ENCODE assay signal across 17 cellular contexts in the genomic region with DNA sequence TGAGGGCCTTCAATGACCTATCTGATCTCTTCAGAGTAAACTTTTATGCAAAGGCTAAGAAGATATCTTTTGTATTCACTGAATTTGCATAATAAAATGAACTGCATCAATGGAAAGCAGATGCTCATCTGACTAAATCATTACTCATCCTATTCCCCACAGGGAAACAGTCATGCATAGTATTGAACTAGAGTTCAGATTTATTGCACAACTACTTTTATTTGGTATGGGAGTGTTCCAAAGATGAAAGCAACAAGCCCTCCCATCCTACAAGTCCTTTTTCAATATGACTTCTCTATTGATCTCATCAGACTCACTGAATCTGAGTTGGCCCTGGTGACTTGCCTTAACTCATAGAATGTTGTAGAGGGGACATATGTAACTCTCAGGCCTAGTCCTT.
DNase-seq lines count a peak whose midpoint lies in the region; ATAC-seq, FAIRE-seq and TF ChIP-seq lines count a peak whose summit lies in the region.
"Had no signal": no experiment of that assay in that cellular context is flagged by ENCODE, and none has a peak within 500 bp of the region (broad histone marks: within the 10 kb centered on the region; RNA-seq: fewer than 3 reads in every experiment).

No MANE protein-coding gene starts in this region.

- POLR2A ChIA-PET in A673 (lab: Charles Lee; ENCODE audit: low non-redundant PET), result no interaction called here

- FAIRE-seq in H54 (lab: Jason Lieb, UNC), result peak; percentile 99
- FAIRE-seq: GM12891 had no signal

- H3K9me3 ChIP-seq in A673 (ENCODE audit: low read depth, low read length, poor library complexity, severe bottlenecking) (no peaks in the 10 kb centered on the region), prostate gland (no peaks in the 10 kb centered on the region)
- H3K9me3 ChIP-seq: body of pancreas had no signal

- H3K27me3 ChIP-seq in A673 (replicated peaks; ENCODE audit: insufficient read depth, low read depth, low read length, poor library complexity) (no peaks in the 10 kb centered on the region), prostate gland (replicated peaks; ENCODE audit: insufficient read depth) (no peaks in the 10 kb centered on the region)
- H3K27me3 ChIP-seq: body of pancreas had no signal

- CTCF ChIA-PET in A673 (lab: Charles Lee), result no interaction called here

- TF ChIP-seq POLR2A in H54 (IDR thresholded peaks at IDR 0.05; ENCODE audit: low read depth, low read length), result no peak
- TF ChIP-seq POLR2A in prostate gland (IDR thresholded peaks at IDR 0.05), result no peak

- intact Hi-C loops in A673 (cut with micrococcal nuclease; ENCODE audit: unreplicated experiment), result no loop called here
- intact Hi-C loops in prostate gland (cut with DNase I), result no loop called here

- no peak for ATAC-seq in HG02970 (IDR thresholded peaks at IDR 0.05; ENCODE audit: low FRiP score, unreplicated experiment)
- no peak for ATAC-seq in GM18870 (IDR thresholded peaks at IDR 0.05; ENCODE audit: unreplicated experiment)
- ATAC-seq: body of pancreas had no signal

- H3K36me3 ChIP-seq in A673 (ENCODE audit: insufficient read depth, low read length, poor library complexity, severe bottlenecking), result no peaks in the 10 kb centered on the region
- H3K36me3 ChIP-seq in prostate gland, result no peaks in the 10 kb centered on the region

- BruUV-seq in A673 (replicated peaks; lab: Mats Ljungman, UMichigan), result no TSS peak

- H3K4me1 ChIP-seq in A673 (ENCODE audit: insufficient read depth, low read length, poor library complexity, severe bottlenecking) (no peaks in the 10 kb centered on the region), prostate gland (replicated peaks) (no peaks in the 10 kb centered on the region)

- DNase-seq in A673 (ENCODE audit: low spot score) (peak; percentile 69), H54 (ENCODE audit: insufficient read length, low spot score) (peak; percentile 10), amniotic stem cell (lab: John Stamatoyannopoulos, UW) (peak; percentile 72), glomerular visceral epithelial cell (ENCODE audit: extremely low spot score) (peak; percentile 20), prostate gland (ENCODE audit: low spot score) (no peak), GM20000 (ENCODE audit: low spot score) (no peak)
- DNase-seq: activated CD4-positive, alpha-beta memory T cell treated with anti-CD3 and anti-CD28 coated beads for 36 hours; body of pancreas; CD4-positive, alpha-beta T cell; hypothalamus; naive B cell; NCI-H345; stimulated activated naive CD4-positive, alpha-beta T cell treated with Interleukin-2 at 50 U/mL for 16 hours had no signal

- H3K27ac ChIP-seq in A673 (ENCODE audit: low read depth, low read length, poor library complexity, severe bottlenecking) (no peak overlapping the region), prostate gland (no peak overlapping the region)
- H3K27ac ChIP-seq: body of pancreas, SK-N-MC had no signal

- TF ChIP-seq CTCF in A673 (conservative IDR thresholded peaks at IDR 0.05; ENCODE audit: low read depth, low read length) (no peak), prostate gland (IDR thresholded peaks at IDR 0.05) (no peak), GM20000 (IDR thresholded peaks at IDR 0.05; ENCODE audit: extremely low read depth, missing control alignments) (no peak)

- H3K4me3 ChIP-seq in A673 (ENCODE audit: low read depth, low read length, poor library complexity, severe bottlenecking) (no peak overlapping the region), prostate gland (no peak overlapping the region)
- H3K4me3 ChIP-seq: body of pancreas, SK-N-MC had no signal

Comparison
In these comparisons a context has a peak if more than half of its experiments do, and no peak if none do; other contexts are left out.
1. DNase-seq: peak in A673 (single experiment), H54 (single experiment), amniotic stem cell (single experiment) and glomerular visceral epithelial cell (single experiment); none in prostate gland (single experiment) and GM20000 (single experiment).